ENCODE assay signal across 1 cellular context in the genomic region with DNA sequence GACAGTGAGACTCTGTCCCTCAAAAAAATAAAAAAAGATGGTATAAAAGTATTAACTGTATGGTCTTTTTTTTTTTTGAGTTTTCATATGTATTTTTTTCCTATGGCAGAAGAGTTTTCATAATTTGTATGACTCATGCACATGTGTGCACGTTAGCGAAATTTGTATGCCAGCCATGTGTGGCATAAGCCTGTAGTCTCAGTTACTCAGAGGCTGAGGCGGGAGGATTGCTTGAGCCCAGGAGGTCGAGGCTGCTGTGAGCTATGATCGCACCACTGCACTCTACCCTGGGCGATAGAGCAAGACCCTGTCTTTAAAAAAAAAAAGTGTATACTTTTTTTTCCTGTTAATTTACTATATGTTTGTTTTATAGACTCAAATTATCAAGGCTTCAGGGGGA.
TF ChIP-seq lines count a peak whose summit lies in the region.

No MANE protein-coding gene starts in this region.

TF ChIP-seq in SK-N-SH, 30 proteins besides CTCF, POLR2A, EP300 and RAD21 (continued from another document):
- TF ChIP-seq TCF12 (IDR thresholded peaks at IDR 0.05), result no peak
- no peak for TF ChIP-seq NFIC (IDR thresholded peaks at IDR 0.05; ENCODE audit: borderline replicate concordance)
- TF ChIP-seq RXRA (IDR thresholded peaks at IDR 0.05; ENCODE audit: borderline replicate concordance, low read depth), result no peak
- TF ChIP-seq MEF2A (IDR thresholded peaks at IDR 0.05; ENCODE audit: borderline replicate concordance, low read depth), result no peak
- no peak for TF ChIP-seq NRF1 (IDR thresholded peaks at IDR 0.05; ENCODE audit: low read depth, low read length)
